1 cellular context compared by ENCODE assay signal in genomic region chr15:27087651-27088583, GRCh38.
TF ChIP-seq lines count a peak whose summit lies in the region.

No MANE protein-coding gene starts in this region.

TF ChIP-seq in K562, 482 proteins besides CTCF, POLR2A, EP300 and RAD21 (continues in another document):
- peak in 1 of 2 experiments; percentile 44; a peak in 2 of 4 replicates for TF ChIP-seq BCLAF1 (IDR thresholded peaks at IDR 0.05; ENCODE audit: borderline replicate concordance in 1 of 2, control insufficient read depth in 1 of 2, low read depth in 2 of 2, low read length in 1 of 2)
- no peak for TF ChIP-seq ZNF780A (CRISPR knock-in tag; IDR thresholded peaks at IDR 0.05)
- TF ChIP-seq RAD51 (IDR thresholded peaks at IDR 0.05; ENCODE audit: borderline replicate concordance, low read depth): no peak
- no peak for TF ChIP-seq TEAD2 (tag; IDR thresholded peaks at IDR 0.05)
- no peak for TF ChIP-seq ZNF639 (CRISPR knock-in tag; conservative IDR thresholded peaks at IDR 0.05 in 1 of 2, IDR thresholded peaks at IDR 0.05 in 1 of 2)
- TF ChIP-seq PYGO2 (tag; IDR thresholded peaks at IDR 0.05): no peak
- no peak for TF ChIP-seq NFXL1 (CRISPR knock-in tag; IDR thresholded peaks at IDR 0.05)
- no peak for TF ChIP-seq ZNF583 (CRISPR knock-in tag; IDR thresholded peaks at IDR 0.05)
- TF ChIP-seq JUND (IDR thresholded peaks at IDR 0.05; ENCODE audit: borderline replicate concordance, low read depth, low read length): no peak
- TF ChIP-seq JUND (tag; IDR thresholded peaks at IDR 0.05; ENCODE audit: borderline replicate concordance, low read depth, low read length): peak; percentile 29; the same call in 1 of the 3 replicates
- peak; percentile 38; the same call in 1 of the 2 replicates for TF ChIP-seq ZC3H8 (IDR thresholded peaks at IDR 0.05)
- 0 out of 4 replicates have a peak, but pooled peaks of 1 of the 2 experiments have one; percentile 27 for TF ChIP-seq MCM7 (IDR thresholded peaks at IDR 0.05)
- no peak for TF ChIP-seq ZNF57 (CRISPR knock-in tag; IDR thresholded peaks at IDR 0.05)
- no peak for TF ChIP-seq SRSF7 (optimal IDR thresholded peaks at IDR 0.05; ENCODE audit: low read depth, low read length)
- TF ChIP-seq SIN3A (IDR thresholded peaks at IDR 0.05; ENCODE audit: borderline replicate concordance in 2 of 2, control insufficient read depth in 1 of 2, low read depth in 2 of 2, low read length in 2 of 2): no peak
- no peak for TF ChIP-seq ZNF3 (CRISPR knock-in tag; IDR thresholded peaks at IDR 0.05)
- no peak for TF ChIP-seq RNF219 (CRISPR knock-in tag; IDR thresholded peaks at IDR 0.05)
- no peak for TF ChIP-seq NFE2L1 (tag; IDR thresholded peaks at IDR 0.05; ENCODE audit: borderline replicate concordance, low read depth)
- peak; percentile 72; the same call in 1 of the 2 replicates for TF ChIP-seq PHF8 (IDR thresholded peaks at IDR 0.05; ENCODE audit: borderline replicate concordance, low read length)
- 0 out of 2 replicates have a peak, but pooled peaks have one; percentile 9 for TF ChIP-seq CXXC5 (CRISPR knock-in tag; IDR thresholded peaks at IDR 0.05)
- TF ChIP-seq SUPT5H (IDR thresholded peaks at IDR 0.05): peak; percentile 40; the same call in 1 of the 2 replicates
- peak; percentile 20; the same call in 1 of the 2 replicates for TF ChIP-seq CBFA2T3 (IDR thresholded peaks at IDR 0.05)
- no peak for TF ChIP-seq PURB (CRISPR knock-in tag; IDR thresholded peaks at IDR 0.05; ENCODE audit: low read depth)
- TF ChIP-seq RBFOX2 (IDR thresholded peaks at IDR 0.05; ENCODE audit: low read depth, low read length): peak; percentile 60; the same call in 1 of the 2 replicates
- no peak for TF ChIP-seq IRF1 (CRISPR knock-in tag; IDR thresholded peaks at IDR 0.05; ENCODE audit: borderline replicate concordance)
- TF ChIP-seq AFF1 (IDR thresholded peaks at IDR 0.05; ENCODE audit: low read depth in 1 of 2, partially characterized antibody in 2 of 2): peak in 1 of 2 experiments; percentile 24
- peak; percentile 86 for TF ChIP-seq LARP7 (IDR thresholded peaks at IDR 0.05)
- no peak for TF ChIP-seq FOXM1 (IDR thresholded peaks at IDR 0.05; ENCODE audit: low read depth)
- TF ChIP-seq FOXM1 (CRISPR knock-in tag; IDR thresholded peaks at IDR 0.05; ENCODE audit: low read depth): no peak
- no peak for TF ChIP-seq KLF1 (tag; IDR thresholded peaks at IDR 0.05)
- no peak for TF ChIP-seq GTF2B (IDR thresholded peaks at IDR 0.05; ENCODE audit: extremely low read depth, insufficient read length)
- TF ChIP-seq RFX5 (IDR thresholded peaks at IDR 0.05; ENCODE audit: low read depth, low read length): no peak
- peak; percentile 45; the same call in 1 of the 2 replicates for TF ChIP-seq ZNF407 (IDR thresholded peaks at IDR 0.05; ENCODE audit: low read depth)
- peak; percentile 34; the same call in 1 of the 2 replicates for TF ChIP-seq SMARCC2 (IDR thresholded peaks at IDR 0.05; ENCODE audit: low read depth)
- no peak for TF ChIP-seq ZBTB49 (CRISPR knock-in tag; IDR thresholded peaks at IDR 0.05; ENCODE audit: borderline replicate concordance)
- TF ChIP-seq ILK (tag; IDR thresholded peaks at IDR 0.05; ENCODE audit: borderline replicate concordance, low read depth): no peak
